Comparison of ENCODE assay signal across 8 cellular contexts in genomic region chr21:15592271-15592860, GRCh38.
DNase-seq lines count a peak whose midpoint lies in the region; ATAC-seq, FAIRE-seq and TF ChIP-seq lines count a peak whose summit lies in the region.

No MANE protein-coding gene starts in this region.

- peak; percentile 41 for DNase-seq in EH (ENCODE audit: low read depth)
- DNase-seq in HTR-8/SVneo (ENCODE audit: insufficient read length, low spot score), result peak; percentile 15
- peak; percentile 20 for DNase-seq in RWPE1 (ENCODE audit: low spot score)
- DNase-seq in ovary, result no peak
- no peak for DNase-seq in coronary artery (ENCODE audit: low spot score)

- no peaks in the 10 kb centered on the region for H3K9me3 ChIP-seq in ovary

- H3K4me3 ChIP-seq in ovary (no peak overlapping the region), coronary artery (no peak overlapping the region)

- TF ChIP-seq POLR2A in ovary (IDR thresholded peaks at IDR 0.05), result no peak

- FAIRE-seq in HTR-8/SVneo (lab: Jason Lieb, UNC), result no peak

- POLR2A ChIA-PET in RWPE1 (lab: Yijun Ruan, JAX; ENCODE audit: low non-redundant PET), result no interaction called here

- H3K36me3 ChIP-seq in ovary, result no peaks in the 10 kb centered on the region

- peak; percentile 68 for TF ChIP-seq CTCF in RWPE1 (conservative IDR thresholded peaks at IDR 0.05; ENCODE audit: low read depth)
- TF ChIP-seq CTCF in ovary (IDR thresholded peaks at IDR 0.05), result peak in 2 of 3 donors; percentile 26 to 29
- TF ChIP-seq CTCF in coronary artery (IDR thresholded peaks at IDR 0.05), result no peak

- TF ChIP-seq EP300 in ovary (IDR thresholded peaks at IDR 0.05), result no peak

- no peaks in the 10 kb centered on the region for H3K27me3 ChIP-seq in ovary

- ATAC-seq in esophagus mucosa (peak; percentile 35), HG03378 (IDR thresholded peaks at IDR 0.05; ENCODE audit: unreplicated experiment) (no peak), GM21447 (IDR thresholded peaks at IDR 0.05; ENCODE audit: unreplicated experiment) (no peak)

- WGBS in ovary, 3 donors, result 11 to 24% (median 16%) methylated on average over 5 of the region's 5 CpGs

- intact Hi-C loops in ovary (cut with DNase I), result loop anchor here in 1 of 4 donors (10.0 kb wide), 1 partner anchor 1338 kb away; no protein-coding TSS in a partner anchor

- CTCF ChIA-PET in RWPE1 (lab: Yijun Ruan, JAX), result interaction anchor here (0.5 kb wide), 2 partner anchors 17 to 27 kb away, joined by 3 to 5 read pairs; no protein-coding TSS in a partner anchor

- H3K27ac ChIP-seq in RWPE1 (no peak overlapping the region), ovary (no peak overlapping the region), coronary artery (no peak overlapping the region)

- H3K4me1 ChIP-seq in ovary (ENCODE audit: insufficient read depth), result no peaks in the 10 kb centered on the region

Comparison
In these comparisons a context has a peak if more than half of its experiments do, and no peak if none do; other contexts are left out.
1. DNase-seq: peak in EH (single experiment), HTR-8/SVneo (single experiment) and RWPE1 (single experiment); none in ovary (0 of 5) and coronary artery (single experiment).